In genomic region chr7:129225931-129226572, GRCh38 we compare ENCODE assay signal across 8 cellular contexts. TPM values are rescaled to one million over a fixed set of nuclear protein-coding genes. Genes with fewer than 3 reads are reported as not detected.
DNase-seq lines count a peak whose midpoint lies in the region; ATAC-seq, FAIRE-seq and TF ChIP-seq lines count a peak whose summit lies in the region.

No MANE protein-coding gene starts in this region.

- H3K36me3 ChIP-seq in HAP-1 (replicated peaks) (no peaks in the 10 kb centered on the region; the same call in 1 of the 2 replicates), kidney (ENCODE audit: control insufficient read depth in 1 of 2, insufficient read depth in 2 of 2, low read length in 2 of 2) (no peaks in the 10 kb centered on the region)

- DNase-seq in A549 (ENCODE audit: low read depth in 1 of 2, low spot score in 1 of 2): no peak
- peak in 1 of 2 experiments; percentile 36 for DNase-seq in HAP-1 (ENCODE audit: low spot score in 2 of 2)
- DNase-seq in activated naive CD4-positive, alpha-beta T cell treated with anti-CD3 and anti-CD28 coated beads, Interleukin-2, amount 50 U/mL, for 72 hours (ENCODE audit: low spot score in 2 of 2): no peak
- no peak for DNase-seq in kidney
- DNase-seq in activated CD4-positive, CD25-positive, alpha-beta regulatory T cell (lab: John Stamatoyannopoulos, UW): no peak

- peak overlapping the region; percentile 97 for H3K4me3 ChIP-seq in A549
- H3K4me3 ChIP-seq in HAP-1: peak overlapping the region; percentile 67
- peak overlapping the region; percentile 91 to 95 for H3K4me3 ChIP-seq in kidney (ENCODE audit: low read length in 2 of 2)

- CTCF ChIA-PET in A549 (lab: Yijun Ruan, JAX): interaction anchor here (1.1 to 8.1 kb wide), 5 partner anchors 7 to 150 kb away, joined by 4 to 54 read pairs (median 4); no protein-coding TSS in a partner anchor

- no peak for TF ChIP-seq RAD21 in A549 (conservative IDR thresholded peaks at IDR 0.05 in 1 of 2, IDR thresholded peaks at IDR 0.05 in 1 of 2)

- in situ Hi-C loops in HAP-1 (cut with MboI; ENCODE audit: low sequenced_read_pairs): no loop called here

- no peak for TF ChIP-seq POLR2A in A549 (IDR thresholded peaks at IDR 0.05; ENCODE audit: low read length)

- peak overlapping the region; percentile 89 to 91 for H3K27ac Mint-ChIP-seq in activated naive CD4-positive, alpha-beta T cell treated with anti-CD3 and anti-CD28 coated beads, Interleukin-2, amount 50 U/mL, for 72 hours

- peak overlapping the region; percentile 66 to 93 for H3K9ac ChIP-seq in kidney (ENCODE audit: low read length in 2 of 2)

- POLR2A ChIA-PET in A549 (lab: Yijun Ruan, JAX): no interaction called here

- H3K27me3 ChIP-seq in HAP-1 (ENCODE audit: low read depth): no peaks in the 10 kb centered on the region

- intact Hi-C loops in kidney (cut with DNase I): loop anchor here (10.0 kb wide), 1 partner anchor 69 kb away; no protein-coding TSS in a partner anchor

- H3K36me3 Mint-ChIP-seq in activated naive CD4-positive, alpha-beta T cell treated with anti-CD3 and anti-CD28 coated beads, Interleukin-2, amount 50 U/mL, for 72 hours: peaks cover 0 to 12% of the 10 kb centered on the region in 2 donors

- TF ChIP-seq EP300 in A549 (IDR thresholded peaks at IDR 0.05): no peak

- 61% methylated on average over 11 of the region's 11 CpGs for WGBS in A549 (ENCODE audit: missing lambda C conversion rate)

- FAIRE-seq in A549 (lab: Jason Lieb, UNC) (no peak), kidney (lab: Jason Lieb, UNC) (no peak)

- TF ChIP-seq CTCF in A549 (IDR thresholded peaks at IDR 0.05): no peak
- no peak for TF ChIP-seq CTCF in kidney (IDR thresholded peaks at IDR 0.05; ENCODE audit: borderline replicate concordance, extremely low read depth, insufficient read depth)

- H3K9me3 Mint-ChIP-seq in activated naive CD4-positive, alpha-beta T cell treated with anti-CD3 and anti-CD28 coated beads, Interleukin-2, amount 50 U/mL, for 72 hours: no peaks in the 10 kb centered on the region

- H3K4me1 ChIP-seq in A549 (peaks cover 20% of the 10 kb centered on the region; the same call in 2 of the 3 replicates), HAP-1 (peaks cover 8% of the 10 kb centered on the region), kidney (ENCODE audit: control insufficient read depth in 1 of 2, insufficient read depth in 1 of 2, low read depth in 1 of 2, low read length in 2 of 2) (peaks cover 0 to 6% of the 10 kb centered on the region in 2 donors)

- H3K27ac ChIP-seq in A549 (peak overlapping the region; percentile 77 to 94; a peak in 5 of 6 replicates), kidney (ENCODE audit: low read depth in 2 of 2, low read length in 2 of 2) (peak overlapping the region in 1 of 2 donors; percentile 32), temporal lobe (ENCODE audit: low read depth, low read length) (peak overlapping the region; percentile 95)

- H3K9me3 ChIP-seq in A549 (no peaks in the 10 kb centered on the region), HAP-1 (no peaks in the 10 kb centered on the region), kidney (ENCODE audit: control insufficient read depth in 1 of 2, low read length in 2 of 2) (no peaks in the 10 kb centered on the region)

- H3K4me2 ChIP-seq in A549: peak overlapping the region; percentile 91

- ATAC-seq in A549: no peak
- no peak for ATAC-seq in activated naive CD4-positive, alpha-beta T cell treated with anti-CD3 and anti-CD28 coated beads, Interleukin-2, amount 50 U/mL, for 72 hours
- ATAC-seq in HG03196 (IDR thresholded peaks at IDR 0.05; ENCODE audit: unreplicated experiment): no peak
- no peak for ATAC-seq in GM19467 (IDR thresholded peaks at IDR 0.05; ENCODE audit: unreplicated experiment)

TF ChIP-seq in A549, 52 proteins besides CTCF, POLR2A, EP300 and RAD21:
- TF ChIP-seq CHD2 (IDR thresholded peaks at IDR 0.05; ENCODE audit: low read length, partially characterized antibody): no peak
- TF ChIP-seq GATA3 (IDR thresholded peaks at IDR 0.05; ENCODE audit: borderline replicate concordance): no peak
- no peak for TF ChIP-seq HMGXB4 (CRISPR knock-in tag; IDR thresholded peaks at IDR 0.05; ENCODE audit: borderline replicate concordance)
- TF ChIP-seq ESRRA (IDR thresholded peaks at IDR 0.05; ENCODE audit: borderline replicate concordance, low read length): no peak
- TF ChIP-seq CEBPB (IDR thresholded peaks at IDR 0.05): no peak
- TF ChIP-seq HOXA7 (CRISPR knock-in tag; IDR thresholded peaks at IDR 0.05): no peak
- peak; percentile 54 for TF ChIP-seq MAFK (IDR thresholded peaks at IDR 0.05; ENCODE audit: partially characterized antibody)
- TF ChIP-seq KDM1A (IDR thresholded peaks at IDR 0.05; ENCODE audit: low read depth): no peak
TF ChIP-seq in A549: peak in this region for 1.

RNA-seq across cellular contexts. Expression of gene AHCYL2, which starts 1.2 kb away (rescaled TPM):
- polyA plus RNA-seq in A549 (2011; rRNA removed) (25.7 and 25.9 TPM in 2 replicates), A549 (2017; fragmentation: RNase III; extraction: RNeasy Plus Mini Kit Qiagen cat#74134 plus additional on column Dnase treatment) (9.1 to 10.8 TPM (median 9.9 TPM) in 3 replicates), kidney (ENCODE audit: insufficient read depth, low read depth, low replicate concordance) (19.5 TPM)
- 5.3 and 5.6 TPM in 2 replicates for polyA plus RNA-seq in A549 (2012; cell fraction: cytosol; rRNA removed)
- 6.9 and 9.9 TPM in 2 replicates for polyA plus RNA-seq in A549 (2012; cell fraction: nucleus; rRNA removed)
- 20.0 and 28.2 TPM in 2 replicates for polyA minus RNA-seq in A549 (2011; rRNA and poly(A)+ RNA removed)
- total RNA-seq in activated naive CD4-positive, alpha-beta T cell treated with anti-CD3 and anti-CD28 coated beads, Interleukin-2, amount 50 U/mL, for 72 hours: 10 to 100 TPM; 14.3 to 51.9 TPM
- total RNA-seq in kidney (25.2 TPM), temporal lobe (23.8 TPM)

RNA-seq across cellular contexts. Expression of gene SMO, which starts 37.6 kb away (rescaled TPM):
- polyA plus RNA-seq in A549 (2011; rRNA removed) (11.8 and 16.2 TPM in 2 replicates), A549 (2017; fragmentation: RNase III; extraction: RNeasy Plus Mini Kit Qiagen cat#74134 plus additional on column Dnase treatment) (14.2 to 18.3 TPM (median 15.7 TPM) in 3 replicates), kidney (ENCODE audit: insufficient read depth, low read depth, low replicate concordance) (20.8 TPM)
- 20.0 and 27.9 TPM in 2 replicates for polyA plus RNA-seq in A549 (2012; cell fraction: cytosol; rRNA removed)
- polyA plus RNA-seq in A549 (2012; cell fraction: nucleus; rRNA removed): 48.2 and 50.7 TPM in 2 replicates
- polyA minus RNA-seq in A549 (2011; rRNA and poly(A)+ RNA removed): 56.6 and 59.9 TPM in 2 replicates
- under 1 TPM; 0.07 to 0.84 TPM for total RNA-seq in activated naive CD4-positive, alpha-beta T cell treated with anti-CD3 and anti-CD28 coated beads, Interleukin-2, amount 50 U/mL, for 72 hours
- total RNA-seq in kidney (13.2 TPM), temporal lobe (7.4 TPM)
